In genomic region chr5:1081519-1081918, GRCh38 we compare ENCODE assay signal across 21 cellular contexts.
"Had no signal": no experiment of that assay in that cellular context is flagged by ENCODE, and none has a peak within 500 bp of the region (broad histone marks: within the 10 kb centered on the region; RNA-seq: fewer than 3 reads in every experiment).

No MANE protein-coding gene starts in this region.

- H3K27ac ChIP-seq: brain microvascular endothelial cell, sigmoid colon, transverse colon, uterus, WERI-Rb-1 had no signal

- H3K9me3 Mint-ChIP-seq: activated T-helper 2 cell treated with anti-CD3 and anti-CD28 coated beads, Interferon-gamma antibody, Interleukin-2, Interleukin-4, amounts not matched to agents 10 μg/mL and 5 μg/mL and 100 μg/mL, durations not matched to agents 14 hours and 24 hours and 36 hours; stimulated activated memory B cell treated with anti-CD40 and anti-IgM and Interleukin-4, amounts not matched to agents 10 μg/mL and 1 μg/mL and 100 μg/mL, for 72 hours; T-cell had no signal

- H3K4me3 ChIP-seq: esophagus muscularis mucosa, sigmoid colon, smooth muscle cell, transverse colon, uterus had no signal

- H3K4me2 ChIP-seq: smooth muscle cell had no signal

- H3K27ac Mint-ChIP-seq: stimulated activated memory B cell treated with anti-CD40 and anti-IgM and Interleukin-4, amounts not matched to agents 10 μg/mL and 1 μg/mL and 100 μg/mL, for 72 hours; T-cell had no signal

- DNase-seq: activated CD4-positive, alpha-beta T cell treated with anti-CD3 and anti-CD28 coated beads for 1 hour; activated CD4-positive, alpha-beta T cell treated with anti-CD3 and anti-CD28 coated beads, Interleukin-2, amount 50 U/mL, for 4 hours; activated naive CD4-positive, alpha-beta T cell treated with Interleukin-2 at 50 U/mL for 16 hours; aorta; brain microvascular endothelial cell; caudate nucleus; effector memory CD4-positive, alpha-beta T cell; hypothalamus; left ventricle myocardium superior; posterior cingulate gyrus; sigmoid colon; stimulated activated CD4-positive, alpha-beta T cell treated with anti-CD3 and anti-CD28 coated beads, Interleukin-15, amount 100 ng/mL, for 24 hours; T-cell; transverse colon; uterus; WERI-Rb-1 had no signal

- H3K4me3 Mint-ChIP-seq: stimulated activated memory B cell treated with anti-CD40 and anti-IgM and Interleukin-4, amounts not matched to agents 10 μg/mL and 1 μg/mL and 100 μg/mL, for 72 hours; T-cell had no signal

- H3K4me1 ChIP-seq: esophagus muscularis mucosa, sigmoid colon, transverse colon, uterus had no signal

- H3K4me1 Mint-ChIP-seq: T-cell had no signal

- H3K36me3 ChIP-seq: brain microvascular endothelial cell, uterus had no signal

- H3K27me3 Mint-ChIP-seq: stimulated activated memory B cell treated with anti-CD40 and anti-IgM and Interleukin-4, amounts not matched to agents 10 μg/mL and 1 μg/mL and 100 μg/mL, for 72 hours; T-cell had no signal

- H3K36me3 Mint-ChIP-seq: T-cell had no signal

- H3K9me3 ChIP-seq: esophagus muscularis mucosa, sigmoid colon, transverse colon, uterus had no signal

- H3K27me3 ChIP-seq: brain microvascular endothelial cell, esophagus muscularis mucosa, sigmoid colon, transverse colon, uterus had no signal

- ATAC-seq: SK-N-SH treated with all-trans-retinoic acid at 6 μM for 48 hours; stimulated activated memory B cell treated with anti-CD40 and anti-IgM and Interleukin-4, amounts not matched to agents 10 μg/mL and 1 μg/mL and 100 μg/mL, for 72 hours; T-cell had no signal
